In the genomic region with DNA sequence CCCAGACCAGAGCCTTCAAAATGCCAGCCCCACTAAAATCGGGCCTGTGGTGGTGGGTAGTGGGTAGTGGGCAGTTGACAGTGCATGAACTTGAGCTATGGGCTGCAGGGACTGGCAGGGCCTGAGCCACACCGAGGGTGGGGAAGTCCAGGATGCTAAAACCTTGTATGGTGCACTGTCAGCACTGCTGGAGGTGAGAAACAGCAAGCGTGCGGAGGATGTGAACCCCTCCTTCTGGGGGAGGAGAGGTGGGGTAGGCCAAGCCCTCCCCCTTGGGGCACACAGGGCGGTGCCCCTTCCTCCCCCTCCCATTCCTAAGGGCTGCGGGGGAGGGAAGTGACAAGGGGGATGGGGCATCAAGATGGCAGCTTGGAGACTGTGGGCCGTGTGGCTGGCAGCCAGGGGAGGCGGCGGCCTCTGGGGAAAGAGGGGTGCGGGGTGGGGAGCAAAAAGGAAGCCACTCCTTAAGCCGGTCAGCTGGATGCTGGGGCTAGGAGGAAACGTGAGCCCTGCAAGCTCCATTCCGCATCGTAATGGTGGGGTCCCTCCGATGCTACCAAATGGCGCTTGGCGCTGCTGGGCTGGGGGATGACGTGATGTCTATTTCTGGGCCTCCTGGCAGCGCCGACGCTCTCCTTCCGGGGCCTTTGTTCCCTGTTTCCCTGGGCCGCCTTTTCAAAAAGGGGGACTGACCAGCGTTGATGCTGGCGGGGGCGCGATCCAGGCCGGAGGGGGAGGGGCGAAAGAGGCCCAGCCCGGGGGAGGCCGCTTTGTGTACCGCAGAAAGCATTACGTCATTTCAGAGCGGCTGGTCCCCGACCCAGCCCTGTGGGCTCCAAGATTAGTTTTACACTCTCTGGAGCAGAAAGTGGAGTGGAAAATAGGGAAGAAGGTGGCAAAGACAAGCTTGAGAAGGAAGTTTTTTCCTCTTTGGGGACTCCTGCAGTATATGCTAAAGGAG, we compare ENCODE assay signal across 1 cellular context.
A peak's percentile ranks its signal among the peaks of the same experiment; 100 is the strongest.
TF ChIP-seq lines count a peak whose summit lies in the region.

No MANE protein-coding gene starts in this region.

TF ChIP-seq in GM12878, 131 proteins besides CTCF, POLR2A, EP300 and RAD21 (continued from another document):
- TF ChIP-seq E4F1 (IDR thresholded peaks at IDR 0.05; ENCODE audit: borderline replicate concordance, partially characterized antibody), result no peak
- TF ChIP-seq BCLAF1 (IDR thresholded peaks at IDR 0.05), result no peak
- no peak for TF ChIP-seq IRF3 (IDR thresholded peaks at IDR 0.05)
- TF ChIP-seq POLR2AphosphoS2 (IDR thresholded peaks at IDR 0.05; ENCODE audit: low read depth, low read length), result no peak
- no peak for TF ChIP-seq EZH2 (IDR thresholded peaks at IDR 0.05; ENCODE audit: borderline replicate concordance, control insufficient read depth, low read depth, low read length)
- no peak for TF ChIP-seq SREBF1 (IDR thresholded peaks at IDR 0.05; ENCODE audit: low read length)
- TF ChIP-seq ZZZ3 (IDR thresholded peaks at IDR 0.05; ENCODE audit: control insufficient read depth, insufficient read length, low read depth), result no peak
- TF ChIP-seq IRF4 (IDR thresholded peaks at IDR 0.05; ENCODE audit: low read depth, low read length), result no peak
- TF ChIP-seq ZNF687 (IDR thresholded peaks at IDR 0.05), result 0 out of 2 replicates have a peak, but pooled peaks have one; percentile 13
- TF ChIP-seq, protein P1, sequence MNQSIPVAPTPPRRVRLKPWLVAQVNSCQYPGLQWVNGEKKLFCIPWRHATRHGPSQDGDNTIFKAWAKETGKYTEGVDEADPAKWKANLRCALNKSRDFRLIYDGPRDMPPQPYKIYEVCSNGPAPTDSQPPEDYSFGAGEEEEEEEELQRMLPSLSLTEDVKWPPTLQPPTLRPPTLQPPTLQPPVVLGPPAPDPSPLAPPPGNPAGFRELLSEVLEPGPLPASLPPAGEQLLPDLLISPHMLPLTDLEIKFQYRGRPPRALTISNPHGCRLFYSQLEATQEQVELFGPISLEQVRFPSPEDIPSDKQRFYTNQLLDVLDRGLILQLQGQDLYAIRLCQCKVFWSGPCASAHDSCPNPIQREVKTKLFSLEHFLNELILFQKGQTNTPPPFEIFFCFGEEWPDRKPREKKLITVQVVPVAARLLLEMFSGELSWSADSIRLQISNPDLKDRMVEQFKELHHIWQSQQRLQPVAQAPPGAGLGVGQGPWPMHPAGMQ (IDR thresholded peaks at IDR 0.05; ENCODE audit: borderline replicate concordance), result no peak
- TF ChIP-seq JUNB (IDR thresholded peaks at IDR 0.05), result peak; percentile 41
- TF ChIP-seq, protein P2, sequence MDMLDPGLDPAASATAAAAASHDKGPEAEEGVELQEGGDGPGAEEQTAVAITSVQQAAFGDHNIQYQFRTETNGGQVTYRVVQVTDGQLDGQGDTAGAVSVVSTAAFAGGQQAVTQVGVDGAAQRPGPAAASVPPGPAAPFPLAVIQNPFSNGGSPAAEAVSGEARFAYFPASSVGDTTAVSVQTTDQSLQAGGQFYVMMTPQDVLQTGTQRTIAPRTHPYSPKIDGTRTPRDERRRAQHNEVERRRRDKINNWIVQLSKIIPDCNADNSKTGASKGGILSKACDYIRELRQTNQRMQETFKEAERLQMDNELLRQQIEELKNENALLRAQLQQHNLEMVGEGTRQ (IDR thresholded peaks at IDR 0.05; ENCODE audit: borderline replicate concordance, low read depth, low read length), result no peak
- TF ChIP-seq ATF3 (IDR thresholded peaks at IDR 0.05; ENCODE audit: borderline replicate concordance, extremely low read depth, low read depth, low read length), result no peak
- peak; percentile 72 for TF ChIP-seq MEF2B (IDR thresholded peaks at IDR 0.05; ENCODE audit: partially characterized antibody, poor library complexity, severe bottlenecking)
TF ChIP-seq in GM12878: peak in this region for 30.
